Comparison of ENCODE assay signal across 18 cellular contexts in the genomic region with DNA sequence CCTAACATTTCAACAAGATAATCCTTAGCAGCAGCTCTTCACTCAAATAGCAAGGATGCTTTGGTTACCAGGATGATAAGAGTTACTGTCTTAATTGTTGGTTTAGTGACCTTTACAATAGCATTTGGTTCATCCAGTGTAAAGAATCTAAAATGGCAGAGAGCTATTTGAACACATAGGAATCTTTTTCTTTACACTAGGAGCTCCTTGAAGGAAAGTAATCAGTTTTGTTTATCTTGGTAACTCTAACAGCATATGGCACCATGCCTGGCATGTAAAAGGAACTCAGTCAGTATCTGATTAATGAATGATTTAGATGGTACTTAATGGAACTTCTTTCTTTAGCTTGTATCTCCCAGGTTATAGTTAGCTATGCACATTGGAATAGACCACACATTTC. TPM values are rescaled to one million over a fixed set of nuclear protein-coding genes. Genes with fewer than 3 reads are reported as not detected.
DNase-seq lines count a peak whose midpoint lies in the region; ATAC-seq and TF ChIP-seq lines count a peak whose summit lies in the region.
"Had no signal": no experiment of that assay in that cellular context is flagged by ENCODE, and none has a peak within 500 bp of the region (broad histone marks: within the 10 kb centered on the region; RNA-seq: fewer than 3 reads in every experiment).

No MANE protein-coding gene starts in this region.

- no peaks in the 10 kb centered on the region for H3K27me3 ChIP-seq in left lung
- H3K27me3 ChIP-seq: BE2C had no signal

- H3K27ac ChIP-seq in left lung: no peak overlapping the region
- H3K27ac ChIP-seq: HL-60, KMS-11 had no signal

- H3K4me1 Mint-ChIP-seq in T-helper 17 cell: peaks cover 22% of the 10 kb centered on the region

- no peak for ATAC-seq in T-helper 17 cell
- ATAC-seq in left lung: peak; percentile 18
- ATAC-seq: CD8-positive, alpha-beta T cell had no signal

- no peaks in the 10 kb centered on the region for H3K27me3 Mint-ChIP-seq in T-helper 17 cell

- H3K9me3 ChIP-seq in T-helper 17 cell (ENCODE audit: control insufficient read depth, low read length, poor library complexity, severe bottlenecking) (no peaks in the 10 kb centered on the region), left lung (no peaks in the 10 kb centered on the region)
- H3K9me3 ChIP-seq: BE2C had no signal

- peaks cover 0 to 71% of the 10 kb centered on the region in 2 donors for H3K36me3 ChIP-seq in left lung

- H3K36me3 Mint-ChIP-seq in T-helper 17 cell (ENCODE audit: low read depth): peaks cover 20% of the 10 kb centered on the region

- no peak overlapping the region for H3K4me3 Mint-ChIP-seq in T-helper 17 cell
- H3K4me3 Mint-ChIP-seq: CD8-positive, alpha-beta T cell; HFFc6 had no signal

- intact Hi-C loops in left lung (cut with DNase I): no loop called here

- no peak for TF ChIP-seq CTCF in left lung (IDR thresholded peaks at IDR 0.05)

- DNase-seq in EH (ENCODE audit: low read depth) (peak; percentile 30), T-helper 17 cell (no peak), left lung (no peak), foreskin melanocyte (no peak)
- no peak for DNase-seq in activated naive CD4-positive, alpha-beta T cell (lab: John Stamatoyannopoulos, UW)
- DNase-seq: BE2C; CD8-positive, alpha-beta T cell; GOT3; HFFc6; MM.1S; NCI-H1105; NCI-H1694 treated with DMSO at 0.1 percent for 48 hours; NCI-H69; NK-92 treated with Interleukin-12 subunit alpha and Interleukin-12 subunit beta, amount 100 ng/mL, for 24 hours; OCI-M1; RPMI8226 had no signal

- H3K27ac Mint-ChIP-seq in T-helper 17 cell: peak overlapping the region; percentile 75
- H3K27ac Mint-ChIP-seq: CD8-positive, alpha-beta T cell; HFFc6 had no signal

- H3K4me3 ChIP-seq in left lung: no peak overlapping the region

- H3K4me1 ChIP-seq in left lung: no peaks in the 10 kb centered on the region
- H3K4me1 ChIP-seq: BE2C had no signal

RNA-seq across cellular contexts. Expression of gene PSMD5, which starts 10.0 kb away (rescaled TPM):
- total RNA-seq in T-helper 17 cell: 10 to 100 TPM; 37.2 to 51.5 TPM
- total RNA-seq in left lung: 10 to 100 TPM; 47.3 to 52.1 TPM

RNA-seq across cellular contexts. Expression of gene FBXW2, which starts 39.5 kb away (rescaled TPM):
- 10 to 100 TPM; 60.6 to 71.2 TPM for total RNA-seq in T-helper 17 cell
- total RNA-seq in left lung: 10 to 100 TPM; 93.0 to 93.4 TPM

RNA-seq across cellular contexts. Expression of gene PHF19, which starts 44.2 kb away (rescaled TPM):
- 10 to 100 TPM; 69.9 to 96.9 TPM for total RNA-seq in T-helper 17 cell
- 10 to 100 TPM; 37.0 to 40.2 TPM for total RNA-seq in left lung
